1 cellular context compared by ENCODE assay signal in the genomic region with DNA sequence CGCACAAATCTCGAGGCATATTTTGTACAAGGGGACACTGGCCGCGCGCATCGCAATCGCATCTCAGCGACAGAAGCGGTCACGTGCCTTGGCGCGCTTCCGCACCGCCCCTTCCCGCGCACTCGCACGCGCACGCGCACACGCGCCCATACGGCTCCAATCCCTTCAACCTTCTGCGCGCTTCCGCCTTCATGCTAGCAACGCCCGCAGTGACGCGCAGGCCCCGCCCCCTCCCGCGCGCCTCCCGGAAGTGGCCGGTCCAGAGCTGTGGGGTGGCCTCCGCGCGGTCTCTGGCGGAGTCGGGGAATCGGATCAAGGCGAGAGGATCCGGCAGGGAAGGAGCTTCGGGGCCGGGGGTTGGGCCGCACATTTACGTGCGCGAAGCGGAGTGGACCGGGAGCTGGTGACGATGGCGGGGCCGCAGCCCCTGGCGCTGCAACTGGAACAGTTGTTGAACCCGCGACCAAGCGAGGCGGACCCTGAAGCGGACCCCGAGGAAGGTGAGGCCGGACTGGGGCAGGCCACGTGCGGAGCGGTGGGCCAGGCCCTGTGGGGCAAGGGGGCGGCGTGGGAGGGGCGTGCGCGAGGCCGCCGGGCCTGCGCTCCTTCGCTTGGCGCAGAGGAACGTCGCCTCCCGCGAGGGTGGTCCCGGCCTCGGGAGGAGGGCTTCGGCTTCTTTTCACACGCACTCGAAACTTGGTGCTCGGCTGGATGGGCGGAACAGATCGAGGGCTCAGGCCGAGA.
A peak's percentile ranks its signal among the peaks of the same experiment; 100 is the strongest.
TF ChIP-seq lines count a peak whose summit lies in the region.

Gene AATF (plus strand): TSS at position 238 of the 744 bp plus-strand sequence. CDS start 172 bp downstream, at position 410.

TF ChIP-seq in GM12878, 131 proteins besides CTCF, POLR2A, EP300 and RAD21 (continued from another document):
- TF ChIP-seq LARP7 (IDR thresholded peaks at IDR 0.05) (peak; percentile 92), HCFC1 (IDR thresholded peaks at IDR 0.05; ENCODE audit: low read length) (peak; percentile 42; the same call in 1 of the 2 replicates), EGR1 (IDR thresholded peaks at IDR 0.05; ENCODE audit: borderline replicate concordance in 1 of 2, low read depth in 2 of 2, low read length in 2 of 2) (peak; percentile 28 to 78), IKZF1 (conservative IDR thresholded peaks at IDR 0.05) (peak; percentile 78), MTA3 (IDR thresholded peaks at IDR 0.05; ENCODE audit: borderline replicate concordance, low read length) (no peak), SIX5 (IDR thresholded peaks at IDR 0.05; ENCODE audit: low read depth, low read length, severe bottlenecking) (no peak), PKNOX1 (IDR thresholded peaks at IDR 0.05) (peak; percentile 18; the same call in 1 of the 2 replicates), USF2 (IDR thresholded peaks at IDR 0.05; ENCODE audit: borderline replicate concordance, low read depth, low read length) (peak; percentile 91), DPF2 (IDR thresholded peaks at IDR 0.05) (peak; percentile 75; the same call in 1 of the 2 replicates), TARDBP (IDR thresholded peaks at IDR 0.05; ENCODE audit: borderline replicate concordance) (no peak), NR2F1 (conservative IDR thresholded peaks at IDR 0.05) (peak; percentile 53), SIN3A (IDR thresholded peaks at IDR 0.05; ENCODE audit: low read depth, low read length) (peak; percentile 53; the same call in 1 of the 2 replicates), BMI1 (IDR thresholded peaks at IDR 0.05; ENCODE audit: borderline replicate concordance) (no peak), HDGF (IDR thresholded peaks at IDR 0.05) (peak; percentile 75), ELK1 (IDR thresholded peaks at IDR 0.05; ENCODE audit: low read depth, low read length) (peak; percentile 63; the same call in 1 of the 2 replicates), RBBP5 (conservative IDR thresholded peaks at IDR 0.05) (no peak), MTA2 (IDR thresholded peaks at IDR 0.05; ENCODE audit: low read depth) (no peak), ZBED1 (IDR thresholded peaks at IDR 0.05; ENCODE audit: borderline replicate concordance) (no peak), RUNX3 (IDR thresholded peaks at IDR 0.05; ENCODE audit: low read length) (no peak), MYB (IDR thresholded peaks at IDR 0.05; ENCODE audit: borderline replicate concordance, low read depth, low read length) (no peak), BHLHE40 (IDR thresholded peaks at IDR 0.05; ENCODE audit: borderline replicate concordance in 1 of 2, low read depth in 2 of 2, low read length in 1 of 2) (peak; percentile 98 to 99), FOXK2 (IDR thresholded peaks at IDR 0.05) (no peak), CREB1 (IDR thresholded peaks at IDR 0.05; ENCODE audit: low read depth) (peak; percentile 93), ASH2L (IDR thresholded peaks at IDR 0.05; ENCODE audit: borderline replicate concordance, low read depth) (peak; percentile 65; the same call in 1 of the 2 replicates), E4F1 (IDR thresholded peaks at IDR 0.05; ENCODE audit: borderline replicate concordance, partially characterized antibody) (peak; percentile 95), E2F4 (IDR thresholded peaks at IDR 0.05; ENCODE audit: low read depth, low read length) (peak; percentile 80), POLR2AphosphoS2 (IDR thresholded peaks at IDR 0.05; ENCODE audit: low read depth, low read length) (peak; percentile 79; the same call in 1 of the 2 replicates), TCF12 (IDR thresholded peaks at IDR 0.05; ENCODE audit: low read depth, low read length) (0 out of 2 replicates have a peak, but pooled peaks have one; percentile 8), POU2F2 (IDR thresholded peaks at IDR 0.05; ENCODE audit: borderline replicate concordance, low read depth, low read length) (peak; percentile 61; the same call in 1 of the 3 replicates), NBN (IDR thresholded peaks at IDR 0.05) (peak; percentile 75; the same call in 1 of the 2 replicates), SMARCA5 (IDR thresholded peaks at IDR 0.05) (peak; percentile 56), TBL1XR1 (IDR thresholded peaks at IDR 0.05; ENCODE audit: low read depth, low read length) (no peak), SMAD5 (IDR thresholded peaks at IDR 0.05; ENCODE audit: low read depth) (peak; percentile 80; the same call in 1 of the 2 replicates), GATAD2B (conservative IDR thresholded peaks at IDR 0.05; ENCODE audit: low read depth) (peak; percentile 99), RB1 (IDR thresholded peaks at IDR 0.05; ENCODE audit: borderline replicate concordance) (peak; percentile 83; the same call in 1 of the 2 replicates)
- TF ChIP-seq, protein P1, sequence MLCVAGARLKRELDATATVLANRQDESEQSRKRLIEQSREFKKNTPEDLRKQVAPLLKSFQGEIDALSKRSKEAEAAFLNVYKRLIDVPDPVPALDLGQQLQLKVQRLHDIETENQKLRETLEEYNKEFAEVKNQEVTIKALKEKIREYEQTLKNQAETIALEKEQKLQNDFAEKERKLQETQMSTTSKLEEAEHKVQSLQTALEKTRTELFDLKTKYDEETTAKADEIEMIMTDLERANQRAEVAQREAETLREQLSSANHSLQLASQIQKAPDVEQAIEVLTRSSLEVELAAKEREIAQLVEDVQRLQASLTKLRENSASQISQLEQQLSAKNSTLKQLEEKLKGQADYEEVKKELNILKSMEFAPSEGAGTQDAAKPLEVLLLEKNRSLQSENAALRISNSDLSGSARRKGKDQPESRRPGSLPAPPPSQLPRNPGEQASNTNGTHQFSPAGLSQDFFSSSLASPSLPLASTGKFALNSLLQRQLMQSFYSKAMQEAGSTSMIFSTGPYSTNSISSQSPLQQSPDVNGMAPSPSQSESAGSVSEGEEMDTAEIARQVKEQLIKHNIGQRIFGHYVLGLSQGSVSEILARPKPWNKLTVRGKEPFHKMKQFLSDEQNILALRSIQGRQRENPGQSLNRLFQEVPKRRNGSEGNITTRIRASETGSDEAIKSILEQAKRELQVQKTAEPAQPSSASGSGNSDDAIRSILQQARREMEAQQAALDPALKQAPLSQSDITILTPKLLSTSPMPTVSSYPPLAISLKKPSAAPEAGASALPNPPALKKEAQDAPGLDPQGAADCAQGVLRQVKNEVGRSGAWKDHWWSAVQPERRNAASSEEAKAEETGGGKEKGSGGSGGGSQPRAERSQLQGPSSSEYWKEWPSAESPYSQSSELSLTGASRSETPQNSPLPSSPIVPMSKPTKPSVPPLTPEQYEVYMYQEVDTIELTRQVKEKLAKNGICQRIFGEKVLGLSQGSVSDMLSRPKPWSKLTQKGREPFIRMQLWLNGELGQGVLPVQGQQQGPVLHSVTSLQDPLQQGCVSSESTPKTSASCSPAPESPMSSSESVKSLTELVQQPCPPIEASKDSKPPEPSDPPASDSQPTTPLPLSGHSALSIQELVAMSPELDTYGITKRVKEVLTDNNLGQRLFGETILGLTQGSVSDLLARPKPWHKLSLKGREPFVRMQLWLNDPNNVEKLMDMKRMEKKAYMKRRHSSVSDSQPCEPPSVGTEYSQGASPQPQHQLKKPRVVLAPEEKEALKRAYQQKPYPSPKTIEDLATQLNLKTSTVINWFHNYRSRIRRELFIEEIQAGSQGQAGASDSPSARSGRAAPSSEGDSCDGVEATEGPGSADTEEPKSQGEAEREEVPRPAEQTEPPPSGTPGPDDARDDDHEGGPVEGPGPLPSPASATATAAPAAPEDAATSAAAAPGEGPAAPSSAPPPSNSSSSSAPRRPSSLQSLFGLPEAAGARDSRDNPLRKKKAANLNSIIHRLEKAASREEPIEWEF (IDR thresholded peaks at IDR 0.05; ENCODE audit: insufficient replicate concordance, low read depth, low read length) = no peak
- TF ChIP-seq, protein P2, sequence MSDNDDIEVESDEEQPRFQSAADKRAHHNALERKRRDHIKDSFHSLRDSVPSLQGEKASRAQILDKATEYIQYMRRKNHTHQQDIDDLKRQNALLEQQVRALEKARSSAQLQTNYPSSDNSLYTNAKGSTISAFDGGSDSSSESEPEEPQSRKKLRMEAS (IDR thresholded peaks at IDR 0.05; ENCODE audit: low read depth, low read length) = peak; percentile 98
- TF ChIP-seq, protein P3, sequence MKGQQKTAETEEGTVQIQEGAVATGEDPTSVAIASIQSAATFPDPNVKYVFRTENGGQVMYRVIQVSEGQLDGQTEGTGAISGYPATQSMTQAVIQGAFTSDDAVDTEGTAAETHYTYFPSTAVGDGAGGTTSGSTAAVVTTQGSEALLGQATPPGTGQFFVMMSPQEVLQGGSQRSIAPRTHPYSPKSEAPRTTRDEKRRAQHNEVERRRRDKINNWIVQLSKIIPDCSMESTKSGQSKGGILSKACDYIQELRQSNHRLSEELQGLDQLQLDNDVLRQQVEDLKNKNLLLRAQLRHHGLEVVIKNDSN (IDR thresholded peaks at IDR 0.05; ENCODE audit: borderline replicate concordance, extremely low read length, insufficient read depth, low read depth, low read length) = peak; percentile 97
- TF ChIP-seq, protein P4, sequence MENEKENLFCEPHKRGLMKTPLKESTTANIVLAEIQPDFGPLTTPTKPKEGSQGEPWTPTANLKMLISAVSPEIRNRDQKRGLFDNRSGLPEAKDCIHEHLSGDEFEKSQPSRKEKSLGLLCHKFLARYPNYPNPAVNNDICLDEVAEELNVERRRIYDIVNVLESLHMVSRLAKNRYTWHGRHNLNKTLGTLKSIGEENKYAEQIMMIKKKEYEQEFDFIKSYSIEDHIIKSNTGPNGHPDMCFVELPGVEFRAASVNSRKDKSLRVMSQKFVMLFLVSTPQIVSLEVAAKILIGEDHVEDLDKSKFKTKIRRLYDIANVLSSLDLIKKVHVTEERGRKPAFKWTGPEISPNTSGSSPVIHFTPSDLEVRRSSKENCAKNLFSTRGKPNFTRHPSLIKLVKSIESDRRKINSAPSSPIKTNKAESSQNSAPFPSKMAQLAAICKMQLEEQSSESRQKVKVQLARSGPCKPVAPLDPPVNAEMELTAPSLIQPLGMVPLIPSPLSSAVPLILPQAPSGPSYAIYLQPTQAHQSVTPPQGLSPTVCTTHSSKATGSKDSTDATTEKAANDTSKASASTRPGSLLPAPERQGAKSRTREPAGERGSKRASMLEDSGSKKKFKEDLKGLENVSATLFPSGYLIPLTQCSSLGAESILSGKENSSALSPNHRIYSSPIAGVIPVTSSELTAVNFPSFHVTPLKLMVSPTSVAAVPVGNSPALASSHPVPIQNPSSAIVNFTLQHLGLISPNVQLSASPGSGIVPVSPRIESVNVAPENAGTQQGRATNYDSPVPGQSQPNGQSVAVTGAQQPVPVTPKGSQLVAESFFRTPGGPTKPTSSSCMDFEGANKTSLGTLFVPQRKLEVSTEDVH (IDR thresholded peaks at IDR 0.05; ENCODE audit: low read depth, partially characterized antibody) = peak; percentile 72
